Comparison of ENCODE assay signal across 8 cellular contexts in the genomic region with DNA sequence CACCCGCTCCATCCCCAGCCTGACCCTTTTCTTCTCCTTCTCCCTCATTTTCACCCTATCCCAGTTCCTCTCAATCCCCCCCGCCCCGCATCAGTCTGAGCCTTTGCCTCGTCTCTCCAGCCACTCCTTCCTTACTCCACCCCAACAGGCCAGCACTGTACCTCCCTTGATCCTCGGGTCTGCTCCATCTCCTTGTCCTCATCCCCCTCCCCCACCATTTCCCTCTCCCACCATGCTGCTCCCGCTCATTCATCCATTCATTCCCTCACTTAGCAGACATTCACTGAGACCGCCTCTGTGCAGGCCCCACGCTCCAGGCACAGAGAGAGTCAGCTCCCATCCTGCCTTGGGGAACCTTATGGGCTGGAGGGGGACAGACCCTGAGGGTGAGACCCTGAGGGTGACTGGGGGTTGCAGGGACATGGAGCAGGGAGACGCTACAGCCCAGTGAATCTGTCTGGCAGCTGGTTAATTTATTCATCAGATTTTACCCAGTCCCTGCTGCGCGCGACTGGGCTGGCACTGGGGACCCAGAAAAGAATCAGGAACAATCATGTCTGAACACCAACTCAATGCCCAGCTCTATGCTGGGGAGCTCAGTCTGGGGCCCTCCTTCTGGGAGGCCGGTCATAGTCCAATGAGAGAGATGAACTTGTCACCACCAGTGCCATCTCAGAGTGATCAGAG. TPM values are rescaled to one million over a fixed set of nuclear protein-coding genes. Genes with fewer than 3 reads are reported as not detected.
DNase-seq lines count a peak whose midpoint lies in the region; ATAC-seq and TF ChIP-seq lines count a peak whose summit lies in the region.

No MANE protein-coding gene starts in this region.

- H3K27me3 ChIP-seq in right atrium auricular region (no peaks in the 10 kb centered on the region), mesenchymal stem cell (ENCODE audit: control insufficient read depth in 1 of 2, insufficient read depth in 1 of 2, low read length in 2 of 2) (no peaks in the 10 kb centered on the region), vagina (no peaks in the 10 kb centered on the region)

- H3K4me1 ChIP-seq in right atrium auricular region (peaks cover 0 to 15% of the 10 kb centered on the region in 2 donors), mesenchymal stem cell (ENCODE audit: control insufficient read depth, insufficient read depth, low read depth, low read length) (peaks cover 15% of the 10 kb centered on the region), vagina (peaks cover 20% of the 10 kb centered on the region)

- ATAC-seq in left ventricle myocardium superior: no peak
- no peak for ATAC-seq in GM21447 (IDR thresholded peaks at IDR 0.05; ENCODE audit: unreplicated experiment)

- H3K9ac ChIP-seq in mesenchymal stem cell (ENCODE audit: low read length): peak overlapping the region; percentile 76

- no peak for TF ChIP-seq POLR2A in vagina (IDR thresholded peaks at IDR 0.05)

- H2BK120ac ChIP-seq in mesenchymal stem cell (ENCODE audit: low read depth, low read length): no peak overlapping the region

- in situ Hi-C loops in astrocyte of the spinal cord (cut with HindIII; ENCODE audit: low sequenced_read_pairs): no loop called here

- H3K9me3 ChIP-seq in right atrium auricular region (no peaks in the 10 kb centered on the region), mesenchymal stem cell (ENCODE audit: control insufficient read depth, low read length) (no peaks in the 10 kb centered on the region), vagina (no peaks in the 10 kb centered on the region)

- intact Hi-C loops in left ventricle myocardium superior (cut with micrococcal nuclease) (no loop called here), vagina (cut with DNase I) (loop anchor here (10.0 kb wide), 1 partner anchor 159 kb away; the partner anchor contains the start of gene LRFN3)

- no peak overlapping the region for H3K23ac ChIP-seq in mesenchymal stem cell (ENCODE audit: low read length in 2 of 2)

- WGBS in mesenchymal stem cell: 64% methylated on average over 12 of the region's 13 CpGs

- TF ChIP-seq CTCF in right atrium auricular region (IDR thresholded peaks at IDR 0.05) (no peak), astrocyte of the spinal cord (IDR thresholded peaks at IDR 0.05; ENCODE audit: low read depth, low read length) (no peak), vagina (IDR thresholded peaks at IDR 0.05) (no peak)

- H2AFZ ChIP-seq in mesenchymal stem cell (ENCODE audit: low read depth, low read length): no peak overlapping the region

- H3K14ac ChIP-seq in mesenchymal stem cell (ENCODE audit: low read length in 2 of 2): no peak overlapping the region

- H3K36me3 ChIP-seq in right atrium auricular region (peaks cover 7% of the 10 kb centered on the region), mesenchymal stem cell (ENCODE audit: control insufficient read depth in 1 of 2, insufficient read depth in 2 of 2, low read depth in 1 of 2, low read length in 2 of 2) (peaks cover 12 to 25% of the 10 kb centered on the region in 2 experiments), vagina (peaks cover 0 to 17% of the 10 kb centered on the region in 2 donors)

- peak overlapping the region in 1 of 2 experiments; percentile 43 for H2BK12ac ChIP-seq in mesenchymal stem cell (ENCODE audit: low read length in 2 of 2)

- H3K79me1 ChIP-seq in mesenchymal stem cell (replicated peaks; ENCODE audit: low read length, poor library complexity, severe bottlenecking): peaks cover 16% of the 10 kb centered on the region

- H3K27ac ChIP-seq in right atrium auricular region (peak overlapping the region in 1 of 2 donors; percentile 58), mesenchymal stem cell (ENCODE audit: low read length, poor library complexity, severe bottlenecking) (no peak overlapping the region), vagina (peak overlapping the region; percentile 46)

- no peak overlapping the region for H2BK5ac ChIP-seq in mesenchymal stem cell (ENCODE audit: low read depth, low read length, poor library complexity, severe bottlenecking)

- H4K8ac ChIP-seq in mesenchymal stem cell (ENCODE audit: low read length): peak overlapping the region; percentile 66

- no peak overlapping the region for H3K4ac ChIP-seq in mesenchymal stem cell (ENCODE audit: low read depth in 1 of 2, low read length in 2 of 2)

- H3K4me3 ChIP-seq in right atrium auricular region (peak overlapping the region; percentile 89 to 93), astrocyte of the spinal cord (ENCODE audit: low read depth, low read length) (peak overlapping the region; percentile 70), mesenchymal stem cell (ENCODE audit: insufficient read depth in 1 of 2, low read depth in 1 of 2, low read length in 2 of 2) (peak overlapping the region in 1 of 2 experiments; percentile 79), vagina (peak overlapping the region; percentile 57 to 87)

- no peak overlapping the region for H2AK5ac ChIP-seq in mesenchymal stem cell (ENCODE audit: low read length, severe bottlenecking)

- peak overlapping the region; percentile 92 for H3K4me2 ChIP-seq in mesenchymal stem cell (ENCODE audit: low read length, poor library complexity, severe bottlenecking)

- H4K91ac ChIP-seq in mesenchymal stem cell (ENCODE audit: low read length): peak overlapping the region; percentile 28

- DNase-seq in right atrium auricular region (ENCODE audit: low spot score) (no peak), left ventricle myocardium superior (no peak), astrocyte of the spinal cord (ENCODE audit: low read depth, low spot score) (no peak), mesenchymal stem cell (no peak), vagina (ENCODE audit: extremely low spot score in 2 of 2) (no peak), A172 (ENCODE audit: low spot score) (no peak)
- DNase-seq in stimulated activated CD4-positive, alpha-beta T cell treated with anti-CD3 and anti-CD28 coated beads, Interleukin-2, amount 100 ng/mL, for 48 hours: no peak

- H2BK15ac ChIP-seq in mesenchymal stem cell (ENCODE audit: low read depth, poor library complexity, severe bottlenecking): no peak overlapping the region

- H3K18ac ChIP-seq in mesenchymal stem cell (ENCODE audit: low read depth in 1 of 2, low read length in 2 of 2): peak overlapping the region in 1 of 2 experiments; percentile 13

RNA-seq across cellular contexts. Expression of gene ARHGAP33, which starts 0.9 kb away (rescaled TPM):
- total RNA-seq in right atrium auricular region (1 to 10 TPM; 1.3 to 1.4 TPM), left ventricle myocardium superior (4.2 TPM), vagina (35.4 TPM)
- polyA plus RNA-seq in mesenchymal stem cell (2013, experiment 1 of 2): 11.6 TPM
- 4.5 TPM for polyA plus RNA-seq in mesenchymal stem cell (2013, experiment 2 of 2)
- total RNA-seq in A172 (2014; rRNA removed; shearing (Covaris generic)): 2.8 and 7.8 TPM in 2 replicates

RNA-seq across cellular contexts. Expression of gene PROSER3, which starts 18.3 kb away (rescaled TPM):
- total RNA-seq in right atrium auricular region (1 to 10 TPM; 7.2 TPM), left ventricle myocardium superior (5.2 TPM), vagina (13.8 TPM)
- 30.8 TPM for polyA plus RNA-seq in mesenchymal stem cell (2013, experiment 1 of 2)
- polyA plus RNA-seq in mesenchymal stem cell (2013, experiment 2 of 2): 27.8 TPM
- total RNA-seq in A172 (2014; rRNA removed; shearing (Covaris generic)): 5.7 and 7.0 TPM in 2 replicates

RNA-seq across cellular contexts. Expression of gene HSPB6, which starts 19.4 kb away (rescaled TPM):
- total RNA-seq in right atrium auricular region (100 to 1,000 TPM in 1 of 2 donors, 10 to 100 TPM in 1; 98.4 to 104 TPM), left ventricle myocardium superior (676 TPM), vagina (238 TPM)
- polyA plus RNA-seq in mesenchymal stem cell (2013, experiment 1 of 2): 418 TPM
- polyA plus RNA-seq in mesenchymal stem cell (2013, experiment 2 of 2): 419 TPM
- 0.07 and 0.72 TPM in 2 replicates for total RNA-seq in A172 (2014; rRNA removed; shearing (Covaris generic))

RNA-seq across cellular contexts. Expression of gene LIN37, which starts 27.9 kb away (rescaled TPM):
- total RNA-seq in right atrium auricular region (10 to 100 TPM in 1 of 2 donors, 1 to 10 TPM in 1; 8.9 to 13.6 TPM), left ventricle myocardium superior (8.3 TPM), vagina (11.3 TPM)
- polyA plus RNA-seq in mesenchymal stem cell (2013, experiment 1 of 2): 11.1 TPM
- polyA plus RNA-seq in mesenchymal stem cell (2013, experiment 2 of 2): 11.4 TPM
- total RNA-seq in A172 (2014; rRNA removed; shearing (Covaris generic)): 13.8 and 16.4 TPM in 2 replicates

RNA-seq across cellular contexts. Expression of gene PSENEN, which starts 30.8 kb away (rescaled TPM):
- total RNA-seq in right atrium auricular region (10 to 100 TPM; 26.1 to 35.0 TPM), left ventricle myocardium superior (41.3 TPM), vagina (28.2 TPM)
- polyA plus RNA-seq in mesenchymal stem cell (2013, experiment 1 of 2): 131 TPM
- 134 TPM for polyA plus RNA-seq in mesenchymal stem cell (2013, experiment 2 of 2)
- total RNA-seq in A172 (2014; rRNA removed; shearing (Covaris generic)): 37.1 and 40.9 TPM in 2 replicates

Comparison
In these comparisons a context has a peak if more than half of its experiments do, and no peak if none do; other contexts are left out.
1. RNA of gene HSPB6, which starts 19.4 kb away (total RNA-seq): 676 TPM in left ventricle myocardium superior (single experiment), 238 TPM in vagina (single experiment) and 98.4 to 104 TPM in right atrium auricular region; 0.07 to 0.72 TPM in A172; every median in the first group is over 10 times any median in the second.